16 cellular contexts compared by ENCODE assay signal in the genomic region with DNA sequence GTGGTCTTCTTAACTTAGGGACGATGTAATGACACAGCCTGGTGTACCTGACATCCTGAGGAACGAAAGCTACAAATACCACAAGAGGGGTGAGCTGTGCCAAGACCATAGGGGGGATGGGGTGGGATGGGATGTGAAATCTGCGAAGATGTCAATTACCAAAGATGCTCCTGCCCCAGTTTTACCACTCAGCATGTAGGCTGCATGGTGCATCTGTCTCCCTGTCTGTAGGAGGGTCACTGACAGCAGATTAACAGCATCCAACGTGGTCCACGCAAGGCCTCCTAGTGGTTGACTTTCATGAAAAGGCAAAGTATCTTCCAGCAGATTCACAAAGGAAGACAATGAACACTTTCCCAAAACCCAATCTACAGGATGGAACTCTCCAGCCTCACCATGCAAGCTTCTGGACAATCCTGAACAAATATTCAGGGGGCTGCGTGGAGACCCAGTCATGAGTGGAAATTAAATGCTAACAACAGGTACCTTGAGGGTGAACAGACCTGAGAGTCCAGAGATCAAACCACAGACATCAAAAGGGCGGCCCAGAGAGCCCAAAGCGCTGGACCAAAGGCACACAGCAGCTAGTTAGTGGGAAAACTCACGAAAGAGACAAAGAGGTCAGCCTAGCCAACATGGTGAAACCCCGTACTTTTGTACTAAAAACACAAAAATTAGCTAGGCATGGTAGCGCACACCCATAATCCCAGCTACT. TPM values are rescaled to one million over a fixed set of nuclear protein-coding genes. Genes with fewer than 3 reads are reported as not detected.
DNase-seq lines count a peak whose midpoint lies in the region; ATAC-seq and TF ChIP-seq lines count a peak whose summit lies in the region.
"Had no signal": no experiment of that assay in that cellular context is flagged by ENCODE, and none has a peak within 500 bp of the region (broad histone marks: within the 10 kb centered on the region; RNA-seq: fewer than 3 reads in every experiment).

No MANE protein-coding gene starts in this region.

- POLR2A ChIA-PET in OCI-LY7 (lab: Charles Lee): no interaction called here

- 0 out of 2 replicates have a peak, but pooled peaks have one; percentile 22 for TF ChIP-seq CTCF in OCI-LY7 (conservative IDR thresholded peaks at IDR 0.05; ENCODE audit: low read length)
- TF ChIP-seq CTCF in esophagus muscularis mucosa (IDR thresholded peaks at IDR 0.05): no peak
- TF ChIP-seq CTCF in osteoblast (IDR thresholded peaks at IDR 0.05; ENCODE audit: extremely low read depth, low read depth, low read length): no peak
- TF ChIP-seq CTCF in foreskin keratinocyte (conservative IDR thresholded peaks at IDR 0.05): no peak

- 96% methylated on average over 11 of the region's 11 CpGs for WGBS in esophagus muscularis mucosa

- TF ChIP-seq EP300 in esophagus muscularis mucosa (IDR thresholded peaks at IDR 0.05): no peak

- TF ChIP-seq POLR2A in esophagus muscularis mucosa (IDR thresholded peaks at IDR 0.05; ENCODE audit: low read depth): no peak

- peak overlapping the region; percentile 36; the same call in 1 of the 2 replicates for H3K4me2 ChIP-seq in BLaER1
- no peak overlapping the region for H3K4me2 ChIP-seq in OCI-LY7 (ENCODE audit: low read length)
- H3K4me2 ChIP-seq in osteoblast (ENCODE audit: insufficient read depth, low read length): no peak overlapping the region

- H3K4me1 ChIP-seq in BLaER1 (peaks cover 52% of the 10 kb centered on the region), OCI-LY7 (ENCODE audit: insufficient read depth, low read length, poor library complexity, severe bottlenecking) (peaks cover 5% of the 10 kb centered on the region), esophagus muscularis mucosa (peaks cover 52 to 92% (median 90%) of the 10 kb centered on the region in 4 donors), osteoblast (ENCODE audit: insufficient read depth, low read length) (peaks cover 33% of the 10 kb centered on the region), foreskin keratinocyte (peaks cover 27% of the 10 kb centered on the region)

- no peak overlapping the region for H3K4me3 ChIP-seq in BLaER1
- no peak overlapping the region for H3K4me3 ChIP-seq in OCI-LY7 (ENCODE audit: low read depth, low read length, poor library complexity, severe bottlenecking)
- no peak overlapping the region for H3K4me3 ChIP-seq in esophagus muscularis mucosa
- no peak overlapping the region for H3K4me3 ChIP-seq in osteoblast (ENCODE audit: insufficient read depth, low read length)
- H3K4me3 ChIP-seq: adrenal gland, transverse colon had no signal

- H3K27me3 ChIP-seq in BLaER1: no peaks in the 10 kb centered on the region
- H3K27me3 ChIP-seq in esophagus muscularis mucosa: no peaks in the 10 kb centered on the region
- H3K27me3 ChIP-seq in osteoblast (ENCODE audit: insufficient read depth, low read length): no peaks in the 10 kb centered on the region
- no peaks in the 10 kb centered on the region for H3K27me3 ChIP-seq in foreskin keratinocyte
- H3K27me3 ChIP-seq: adrenal gland, transverse colon had no signal

- H3K9ac ChIP-seq in BLaER1: no peak overlapping the region

- H4K20me1 ChIP-seq in BLaER1 (peaks cover 100% of the 10 kb centered on the region), OCI-LY7 (ENCODE audit: insufficient read depth, low read length) (no peaks in the 10 kb centered on the region; the same call in 1 of the 2 replicates), osteoblast (ENCODE audit: insufficient read depth, low read length) (no peaks in the 10 kb centered on the region)

- H3K9me2 ChIP-seq in OCI-LY7 (ENCODE audit: insufficient read depth, low read length): no peaks in the 10 kb centered on the region

- ATAC-seq in GM21737 (IDR thresholded peaks at IDR 0.05; ENCODE audit: unreplicated experiment) (no peak), GM19324 (IDR thresholded peaks at IDR 0.05; ENCODE audit: low FRiP score, unreplicated experiment) (no peak), foreskin keratinocyte (no peak), HG03175 (IDR thresholded peaks at IDR 0.05; ENCODE audit: unreplicated experiment) (no peak)
- ATAC-seq: activated T-cell treated with anti-CD3 and anti-CD28 coated beads, Interleukin-2, amount 50 U/mL, for 4 hours had no signal

- BruUV-seq in OCI-LY7 (replicated peaks; lab: Mats Ljungman, UMichigan): no TSS peak

- H2AFZ ChIP-seq in OCI-LY7 (ENCODE audit: low read length) (no peak overlapping the region), osteoblast (ENCODE audit: low read length) (no peak overlapping the region)

- peaks cover 95% of the 10 kb centered on the region for H3K36me3 ChIP-seq in BLaER1
- H3K36me3 ChIP-seq in OCI-LY7 (ENCODE audit: insufficient read depth, low read length): peaks cover 81% of the 10 kb centered on the region
- peaks cover 0 to 39% (median 18%) of the 10 kb centered on the region in 4 donors for H3K36me3 ChIP-seq in esophagus muscularis mucosa
- peaks cover 20% of the 10 kb centered on the region for H3K36me3 ChIP-seq in osteoblast (ENCODE audit: insufficient read depth, low read length)

- intact Hi-C loops in OCI-LY7 (cut with micrococcal nuclease; ENCODE audit: unreplicated experiment) (no loop called here), esophagus muscularis mucosa (cut with DNase I) (no loop called here)

- peaks cover 69% of the 10 kb centered on the region for H3K79me2 ChIP-seq in OCI-LY7 (ENCODE audit: insufficient read depth, low read depth, low read length)
- peaks cover 65% of the 10 kb centered on the region for H3K79me2 ChIP-seq in osteoblast (ENCODE audit: insufficient read depth, low read length)

- H3K9me3 ChIP-seq in BLaER1 (no peaks in the 10 kb centered on the region), OCI-LY7 (ENCODE audit: low read length) (no peaks in the 10 kb centered on the region), esophagus muscularis mucosa (peaks cover 0 to 3% (median 0%) of the 10 kb centered on the region in 4 donors), osteoblast (ENCODE audit: low read depth, low read length) (no peaks in the 10 kb centered on the region)
- H3K9me3 ChIP-seq: adrenal gland, transverse colon had no signal

- H3K27ac ChIP-seq in BLaER1 (no peak overlapping the region), OCI-LY7 (ENCODE audit: low read depth, low read length, poor library complexity, severe bottlenecking) (no peak overlapping the region), esophagus muscularis mucosa (replicated peaks in 1 of 4) (peak overlapping the region; percentile 92 to 99 (median 96)), osteoblast (ENCODE audit: low read depth, low read length) (no peak overlapping the region), foreskin keratinocyte (no peak overlapping the region)

- DNase-seq in OCI-LY7 (ENCODE audit: low spot score) (no peak), esophagus muscularis mucosa (ENCODE audit: extremely low spot score) (no peak), osteoblast (ENCODE audit: insufficient read length, low spot score, missing footprints) (peak; percentile 39), foreskin keratinocyte (no peak)
- DNase-seq: activated CD4-positive, alpha-beta T cell treated with anti-CD3 and anti-CD28 coated beads, Interleukin-2, amount 10 ng/mL, durations not matched to agents 24 days and 14 days; activated T-cell treated with anti-CD3 and anti-CD28 coated beads, Interleukin-2, amount 50 U/mL, for 4 hours; KBM-7; left colon; naive B cell; stimulated activated CD4-positive, alpha-beta T cell treated with anti-CD3 and anti-CD28 coated beads, Interleukin-2, amount 100 ng/mL, for 48 hours; transverse colon had no signal

- CTCF ChIA-PET in OCI-LY7 (lab: Charles Lee; ENCODE audit: unreplicated experiment): interaction anchor here (0.6 kb wide), 1 partner anchor 92 kb away, joined by 3 read pairs; no protein-coding TSS in a partner anchor

RNA-seq across cellular contexts. Expression of gene ZMYND8, which starts 44.4 kb away (rescaled TPM):
- 26.1 and 30.4 TPM in 2 replicates for total RNA-seq in OCI-LY7 (2014; rRNA removed; shearing (Covaris generic))
- total RNA-seq in OCI-LY7 (2022): 69.1 and 77.0 TPM in 2 replicates
- total RNA-seq in esophagus muscularis mucosa: 10 to 100 TPM; 44.6 to 78.6 (median 65.8) TPM
- total RNA-seq in osteoblast: 13.6 and 18.8 TPM in 2 replicates
- total RNA-seq in foreskin keratinocyte: 29.7 and 31.1 TPM in 2 replicates
- polyA plus RNA-seq in foreskin keratinocyte: 7.9 and 9.1 TPM in 2 replicates

Comparison
In these comparisons a context has a peak if more than half of its experiments do, and no peak if none do; other contexts are left out.
1. H3K27ac ChIP-seq: peak in esophagus muscularis mucosa (4 of 4); none in BLaER1 (single experiment), OCI-LY7 (single experiment), osteoblast (single experiment) and foreskin keratinocyte (single experiment).